In the genomic region with DNA sequence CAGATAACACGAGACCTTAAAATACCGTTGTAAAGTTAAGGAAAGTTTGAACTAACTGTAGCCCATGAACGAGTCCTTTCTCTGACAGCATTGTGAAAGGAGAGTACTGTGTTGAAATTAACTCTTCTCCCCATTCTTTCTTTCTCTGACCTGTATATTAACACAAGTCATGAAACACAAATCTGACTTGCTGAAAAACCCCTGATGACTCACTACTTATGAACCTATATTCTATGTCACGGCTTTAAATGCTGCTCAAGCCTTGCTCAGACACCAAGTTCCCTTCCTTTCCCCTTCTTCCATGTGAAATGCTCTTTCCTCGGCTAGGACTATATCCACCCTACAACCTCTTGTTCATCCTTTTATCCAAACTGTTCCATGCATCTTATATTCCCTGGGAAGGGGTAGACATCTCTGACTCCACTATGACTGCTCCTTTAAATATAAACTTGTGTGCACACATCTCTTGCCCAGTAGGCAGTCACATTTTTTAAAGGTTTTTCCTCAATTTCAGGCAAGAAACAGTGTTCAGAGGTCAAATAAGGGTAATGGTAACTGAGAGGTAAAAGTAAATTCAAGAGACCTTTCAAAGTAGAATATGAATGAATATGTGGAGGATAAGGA, we compare ENCODE assay signal across 14 cellular contexts.
DNase-seq lines count a peak whose midpoint lies in the region; ATAC-seq, FAIRE-seq and TF ChIP-seq lines count a peak whose summit lies in the region.
"Had no signal": no experiment of that assay in that cellular context is flagged by ENCODE, and none has a peak within 500 bp of the region (broad histone marks: within the 10 kb centered on the region; RNA-seq: fewer than 3 reads in every experiment).

No MANE protein-coding gene starts in this region.

- no peaks in the 10 kb centered on the region for H3K27me3 ChIP-seq in foreskin keratinocyte
- H3K27me3 ChIP-seq: tibial nerve had no signal

- TF ChIP-seq CTCF in foreskin keratinocyte (conservative IDR thresholded peaks at IDR 0.05) = no peak

- peak overlapping the region; percentile 78 for H3K27ac ChIP-seq in foreskin keratinocyte
- H3K27ac ChIP-seq: left ventricle myocardium inferior, tibial nerve had no signal

- peaks cover 14% of the 10 kb centered on the region for H3K4me1 ChIP-seq in foreskin keratinocyte

- DNase-seq in RCC 7860 (ENCODE audit: low spot score) = peak; percentile 8
- DNase-seq in foreskin keratinocyte = peak; percentile 73 to 85
- no peak for DNase-seq in stimulated activated naive CD4-positive, alpha-beta T cell (lab: John Stamatoyannopoulos, UW)
- DNase-seq in NCI-H1436 (lab: John Stamatoyannopoulos, UW) = no peak
- DNase-seq in NK-92 treated with Interleukin-12 subunit alpha and Interleukin-12 subunit beta, amount 100 ng/mL, for 24 hours (lab: John Stamatoyannopoulos, UW) = no peak
- no peak for DNase-seq in stimulated activated CD4-positive, alpha-beta T cell treated with anti-CD3 and anti-CD28 coated beads, Interleukin-2, amount 100 ng/mL, for 24 hours
- DNase-seq: activated CD8-positive, alpha-beta memory T cell treated with anti-CD3 and anti-CD28 coated beads, Interleukin-2, amount 50 U/mL, for 48 hours; COR-L47; Kasumi-1; left ventricle myocardium inferior; NCI-H524 had no signal

- FAIRE-seq in RCC 7860 (lab: Jason Lieb, UNC) = no peak

- ATAC-seq in GM18858 (IDR thresholded peaks at IDR 0.05; ENCODE audit: unreplicated experiment) (peak; percentile 62), HG02763 (IDR thresholded peaks at IDR 0.05; ENCODE audit: unreplicated experiment) (peak; percentile 77), foreskin keratinocyte (peak; percentile 96)

Comparison
In these comparisons a context has a peak if more than half of its experiments do, and no peak if none do; other contexts are left out.
1. DNase-seq: peak in RCC 7860 (single experiment) and foreskin keratinocyte (2 of 2); none in stimulated activated naive CD4-positive, alpha-beta T cell (0 of 6), NCI-H1436 (single experiment), NK-92 treated with Interleukin-12 subunit alpha and Interleukin-12 subunit beta, amount 100 ng/mL, for 24 hours (single experiment) and stimulated activated CD4-positive, alpha-beta T cell treated with anti-CD3 and anti-CD28 coated beads, Interleukin-2, amount 100 ng/mL, for 24 hours (0 of 2).
2. Peak in every context shown above with its lines, with median percentiles within 50 percentile points of each other: ATAC-seq.